ENCODE assay signal across 8 cellular contexts in the genomic region with DNA sequence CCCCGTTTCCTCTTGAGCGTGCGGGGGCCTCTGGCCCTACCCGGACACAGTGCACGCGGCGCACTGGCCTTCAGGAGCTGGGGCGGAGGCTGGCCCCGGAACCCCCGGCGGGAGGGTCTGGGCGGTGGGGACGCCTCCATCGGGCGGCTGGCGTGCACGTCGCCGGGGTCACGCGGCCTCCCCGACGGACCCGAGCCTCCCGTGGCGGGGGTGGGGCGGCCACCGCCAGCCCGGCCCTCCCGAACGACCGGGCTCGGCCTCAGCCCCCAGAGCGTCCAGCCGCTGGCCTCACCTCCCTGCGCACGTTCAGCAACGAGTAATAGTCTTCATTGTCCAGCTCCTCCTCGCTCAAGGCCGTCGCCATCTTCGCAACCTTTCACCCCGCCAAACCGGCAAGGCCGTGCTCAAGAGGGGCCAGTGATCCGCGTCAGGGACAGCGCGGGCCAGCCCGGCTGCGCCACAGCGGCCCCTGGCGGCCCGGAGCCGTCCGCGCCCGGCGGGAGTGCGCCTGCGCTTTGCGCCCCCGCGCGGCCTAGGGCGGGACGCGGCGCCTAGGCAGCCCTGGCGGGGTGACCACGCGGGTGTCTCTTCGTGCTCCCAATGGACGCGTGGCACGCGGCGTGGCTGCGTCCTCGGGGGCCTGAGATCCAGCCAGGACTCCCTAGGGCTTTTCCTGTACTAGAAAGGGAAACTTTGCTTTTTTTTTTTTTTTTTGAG. TPM values are rescaled to one million over a fixed set of nuclear protein-coding genes. Genes with fewer than 3 reads are reported as not detected.
DNase-seq lines count a peak whose midpoint lies in the region; ATAC-seq, FAIRE-seq and TF ChIP-seq lines count a peak whose summit lies in the region.

Gene DNAJC11, minus strand, starts transcription at position 380 of the 717 bp plus-strand sequence. Its CDS starts 16 bp downstream, at position 364.

- H3K9me1 ChIP-seq in endothelial cell of umbilical vein (replicated peaks; ENCODE audit: control insufficient read depth, extremely low read depth, insufficient read depth, low read length) = no peaks in the 10 kb centered on the region

- no TSS peak for BruUV-seq in endothelial cell of umbilical vein (replicated peaks; lab: Mats Ljungman, UMichigan)

- peak; percentile 98 for DNase-seq in D341Med (ENCODE audit: low spot score)
- DNase-seq in HUDEP-2 (lab: John Stamatoyannopoulos, UW; ENCODE audit: unreplicated experiment in 76 of 76) = peak in 74 of 76 experiments; percentile 28 to 93 (median 80)
- DNase-seq in NT2/D1 (ENCODE audit: low read depth, low spot score) = peak; percentile 63
- peak; percentile 88 for DNase-seq in activated CD8-positive, alpha-beta memory T cell treated with anti-CD3 and anti-CD28 coated beads, Interleukin-2, amount 50 U/mL, for 4 hours
- peak; percentile 86 for DNase-seq in endothelial cell of umbilical vein (ENCODE audit: low read depth, low spot score)
- DNase-seq in midbrain (lab: John Stamatoyannopoulos, UW) = peak; percentile 91
- peak; percentile 81 for DNase-seq in stimulated activated CD8-positive, alpha-beta memory T cell treated with anti-CD3 and anti-CD28 coated beads, Interleukin-2, amount 100 ng/mL, for 1 hour (ENCODE audit: low read depth in 2 of 2)

- peak within 1 kb of the TSS; percentile 99 for H3K9ac ChIP-seq in NT2/D1 (ENCODE audit: insufficient read length, low read depth)
- peak within 1 kb of the TSS; percentile 94 for H3K9ac ChIP-seq in endothelial cell of umbilical vein (replicated peaks; ENCODE audit: extremely low read depth, insufficient read depth, low read length)

- H3K79me2 ChIP-seq in endothelial cell of umbilical vein (ENCODE audit: control insufficient read depth, insufficient read depth, low read length) = peaks cover 42% of the 10 kb centered on the region

- no peaks in the 10 kb centered on the region for H3K9me3 ChIP-seq in NT2/D1 (ENCODE audit: insufficient read depth, low read length)
- H3K9me3 ChIP-seq in endothelial cell of umbilical vein (replicated peaks; ENCODE audit: control insufficient read depth, insufficient read depth, low read length) = no peaks in the 10 kb centered on the region

- TF ChIP-seq POLR2A in endothelial cell of umbilical vein (IDR thresholded peaks at IDR 0.05; ENCODE audit: low read depth, low read length) = peak; percentile 65

- POLR2A ChIA-PET in endothelial cell of umbilical vein (lab: Charles Lee) = no interaction called here

- dilution Hi-C loops in endothelial cell of umbilical vein (cut with MboI; ENCODE audit: extremely low pct_ligation_motif_present, low sequenced_read_pairs) = no loop called here

- CTCF ChIA-PET in endothelial cell of umbilical vein (lab: Charles Lee) = interaction anchor here (0.6 to 1.3 kb wide), 19 partner anchors 10 to 509 kb away, joined by 3 to 14 read pairs (median 3); partner anchors contain the start of gene CAMTA1

- peak within 1 kb of the TSS; percentile 71 for H2AFZ ChIP-seq in endothelial cell of umbilical vein (ENCODE audit: low read depth, low read length)

- H3K4me3 ChIP-seq in NT2/D1 (ENCODE audit: insufficient read length, low read depth) (peak within 1 kb of the TSS; percentile 97), endothelial cell of umbilical vein (replicated peaks in 1 of 3; ENCODE audit: insufficient read depth in 1 of 3, low read depth in 1 of 3, low read length in 3 of 3) (peak within 1 kb of the TSS; percentile 77 to 91 (median 80))

- H3K4me1 ChIP-seq in NT2/D1 (ENCODE audit: insufficient read depth, insufficient read length) = no peaks in the 10 kb centered on the region
- H3K4me1 ChIP-seq in endothelial cell of umbilical vein (ENCODE audit: control insufficient read depth, extremely low read depth, insufficient read depth, low read length) = peaks cover 9% of the 10 kb centered on the region

- H3K27ac ChIP-seq in endothelial cell of umbilical vein (ENCODE audit: insufficient read depth, low read depth, low read length) = peak within 1 kb of the TSS; percentile 59

- peak; percentile 71 to 100 for TF ChIP-seq CTCF in endothelial cell of umbilical vein (IDR thresholded peaks at IDR 0.05; ENCODE audit: extremely low read depth in 1 of 2, insufficient read depth in 1 of 2, low read depth in 1 of 2, low read length in 2 of 2)

- FAIRE-seq in endothelial cell of umbilical vein (lab: Jason Lieb, UNC) = peak; percentile 88

- H4K20me1 ChIP-seq in endothelial cell of umbilical vein (replicated peaks; ENCODE audit: control insufficient read depth, extremely low read depth, insufficient read depth, low read length) = no peaks in the 10 kb centered on the region

- peak; percentile 92 for ATAC-seq in GM21381 (IDR thresholded peaks at IDR 0.05; ENCODE audit: unreplicated experiment)

- intact Hi-C loops in endothelial cell of umbilical vein (cut with micrococcal nuclease) = loop anchor here (1.0 to 5.0 kb wide), 2 partner anchors 84 to 99 kb away; partner anchors contain the start of genes CAMTA1 and KLHL21

- peaks cover 23% of the 10 kb centered on the region for H3K36me3 ChIP-seq in NT2/D1 (ENCODE audit: insufficient read depth, insufficient read length, low read length)
- no peaks in the 10 kb centered on the region for H3K36me3 ChIP-seq in endothelial cell of umbilical vein (ENCODE audit: control insufficient read depth in 2 of 2, extremely low read depth in 1 of 2, insufficient read depth in 2 of 2, low read length in 2 of 2)

- H3K27me3 ChIP-seq in NT2/D1 (ENCODE audit: insufficient read depth, insufficient read length) (no peaks in the 10 kb centered on the region), endothelial cell of umbilical vein (ENCODE audit: control insufficient read depth in 2 of 2, insufficient read depth in 2 of 2, low read length in 2 of 2) (no peaks in the 10 kb centered on the region)

- H3K4me2 ChIP-seq in endothelial cell of umbilical vein (ENCODE audit: insufficient read depth, low read length) = peak within 1 kb of the TSS; percentile 82

TF ChIP-seq in endothelial cell of umbilical vein, 7 proteins besides CTCF, POLR2A, EP300 and RAD21:
- TF ChIP-seq POLR2AphosphoS5 (IDR thresholded peaks at IDR 0.05; ENCODE audit: insufficient read depth, low read depth, low read length) (peak; percentile 78), MYC (IDR thresholded peaks at IDR 0.05; ENCODE audit: low read depth, low read length) (no peak), EZH2 (IDR thresholded peaks at IDR 0.05; ENCODE audit: borderline replicate concordance, low read depth, low read length, severe bottlenecking) (no peak)
- TF ChIP-seq, protein P1, sequence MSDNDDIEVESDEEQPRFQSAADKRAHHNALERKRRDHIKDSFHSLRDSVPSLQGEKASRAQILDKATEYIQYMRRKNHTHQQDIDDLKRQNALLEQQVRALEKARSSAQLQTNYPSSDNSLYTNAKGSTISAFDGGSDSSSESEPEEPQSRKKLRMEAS (IDR thresholded peaks at IDR 0.05; ENCODE audit: insufficient read depth, insufficient read length) = peak; percentile 93

RNA-seq across cellular contexts. Expression of gene DNAJC11, which starts in this region (rescaled TPM):
- total RNA-seq in endothelial cell of umbilical vein = 64.3 and 65.9 TPM in 2 replicates
- 30.2 and 31.1 TPM in 2 replicates for polyA plus RNA-seq in endothelial cell of umbilical vein
- polyA plus RNA-seq in endothelial cell of umbilical vein (2011; cell fraction: cytosol; rRNA removed) = 31.7 and 33.3 TPM in 2 replicates
- 67.7 and 81.8 TPM in 2 replicates for polyA plus RNA-seq in endothelial cell of umbilical vein (2011; cell fraction: nucleus; rRNA removed)
- 46.9 and 61.4 TPM in 2 replicates for polyA plus RNA-seq in endothelial cell of umbilical vein (2012)
- polyA minus RNA-seq in endothelial cell of umbilical vein = 32.2 and 33.1 TPM in 2 replicates
- polyA minus RNA-seq in endothelial cell of umbilical vein (2011; cell fraction: cytosol; rRNA and poly(A)+ RNA removed) = 27.4 TPM
- polyA minus RNA-seq in endothelial cell of umbilical vein (2011; cell fraction: nucleus; rRNA and poly(A)+ RNA removed) = 24.2 and 33.2 TPM in 2 replicates

Comparison
In these comparisons a context has a peak if more than half of its experiments do, and no peak if none do; other contexts are left out.
1. Peak in every context shown above with its lines: DNase-seq, ATAC-seq, H3K4me3 ChIP-seq and H3K27ac ChIP-seq.